ENCODE assay signal across 27 cellular contexts in genomic region chr12:45760333-45760732, GRCh38.
"Had no signal": no experiment of that assay in that cellular context is flagged by ENCODE, and none has a peak within 500 bp of the region (broad histone marks: within the 10 kb centered on the region; RNA-seq: fewer than 3 reads in every experiment).

No MANE protein-coding gene starts in this region.

- ATAC-seq: esophagus mucosa; foreskin keratinocyte; gastrocnemius medialis; heart right ventricle; left cardiac atrium; left lung; left ventricle myocardium superior; lower lobe of right lung; mucosa of descending colon; naive thymus-derived CD8-positive, alpha-beta T cell had no signal

- DNase-seq: dermis blood vessel endothelial cell; dorsolateral prefrontal cortex; effector CD4-positive, alpha-beta T cell; effector memory CD4-positive, alpha-beta T cell; erythroblast; foreskin keratinocyte; gastrocnemius medialis; glutamatergic neuron; head of caudate nucleus; heart right ventricle; hippocampal formation; left cardiac atrium; left lung; left ventricle myocardium superior; lower lobe of right lung; mesenchymal stem cell; midbrain; mucosa of descending colon; naive B cell; naive thymus-derived CD8-positive, alpha-beta T cell had no signal

- H3K27me3 ChIP-seq: dorsolateral prefrontal cortex, foreskin keratinocyte, gastrocnemius medialis, heart right ventricle, left lung had no signal

- H3K36me3 ChIP-seq: gastrocnemius medialis, lower lobe of right lung had no signal

- H3K27ac ChIP-seq: coronary artery, epithelial cell of prostate, foreskin keratinocyte, gastrocnemius medialis, heart right ventricle, left lung, lower lobe of right lung had no signal

- H3K4me3 Mint-ChIP-seq: naive B cell; naive thymus-derived CD8-positive, alpha-beta T cell had no signal

- H3K4me1 ChIP-seq: foreskin keratinocyte, left lung had no signal

- H3K27me3 Mint-ChIP-seq: naive B cell; naive thymus-derived CD8-positive, alpha-beta T cell had no signal

- FAIRE-seq: colon, endometrium, islet of Langerhans, keratinocyte had no signal

- H3K9me3 ChIP-seq: gastrocnemius medialis, heart right ventricle, left lung, lower lobe of right lung, mucosa of descending colon had no signal

- H3K4me3 ChIP-seq: coronary artery, dorsolateral prefrontal cortex, gastrocnemius medialis, heart right ventricle, left lung, lower lobe of right lung, mucosa of descending colon had no signal

- H3K9me3 Mint-ChIP-seq: naive B cell; naive thymus-derived CD8-positive, alpha-beta T cell had no signal

- H3K36me3 Mint-ChIP-seq: naive B cell had no signal
